ENCODE assay signal across 9 cellular contexts in the genomic region with DNA sequence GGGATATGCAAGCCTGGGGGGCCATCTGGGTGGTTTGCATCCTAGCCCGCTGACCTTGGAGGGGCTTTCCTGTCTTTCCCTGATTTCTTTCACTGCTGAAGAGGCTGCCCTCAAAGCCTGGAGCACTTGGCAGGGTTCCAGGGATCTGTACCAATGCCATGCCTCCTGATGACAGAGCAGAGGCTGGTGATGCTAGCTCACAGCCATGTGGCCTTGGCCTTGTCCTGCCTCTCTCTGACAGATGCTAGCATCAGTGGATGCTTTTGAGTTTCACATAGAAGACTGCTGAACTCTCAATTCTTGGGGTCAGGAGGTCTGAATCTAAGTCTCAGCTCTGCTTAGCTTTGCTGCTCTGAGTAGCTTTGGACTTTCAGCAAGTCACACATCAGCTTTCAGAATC. TPM values are rescaled to one million over a fixed set of nuclear protein-coding genes. Genes with fewer than 3 reads are reported as not detected.
DNase-seq lines count a peak whose midpoint lies in the region; ATAC-seq, FAIRE-seq and TF ChIP-seq lines count a peak whose summit lies in the region.
"Had no signal": no experiment of that assay in that cellular context is flagged by ENCODE, and none has a peak within 500 bp of the region (broad histone marks: within the 10 kb centered on the region; RNA-seq: fewer than 3 reads in every experiment).

No MANE protein-coding gene starts in this region.

- peaks cover 0 to 2% of the 10 kb centered on the region in 2 donors for H3K4me1 ChIP-seq in lung (ENCODE audit: control insufficient read depth in 2 of 2, insufficient read depth in 2 of 2, low read length in 2 of 2)
- H3K4me1 ChIP-seq in kidney (ENCODE audit: control insufficient read depth in 1 of 2, insufficient read depth in 1 of 2, low read depth in 1 of 2, low read length in 2 of 2), result peaks cover 4 to 5% of the 10 kb centered on the region in 2 donors

- H3K9ac ChIP-seq in kidney (ENCODE audit: low read length in 2 of 2), result no peak overlapping the region

- peak overlapping the region in 1 of 2 donors; percentile 64 for H3K27ac ChIP-seq in lung (ENCODE audit: low read depth in 1 of 2, low read length in 1 of 2)
- H3K27ac ChIP-seq in kidney (ENCODE audit: low read depth in 2 of 2, low read length in 2 of 2), result no peak overlapping the region

- ATAC-seq in HG02885 (IDR thresholded peaks at IDR 0.05; ENCODE audit: poor library complexity, unreplicated experiment) (peak; percentile 25), lung (ENCODE audit: insufficient read depth, low FRiP score) (no peak)

- H3K4me3 ChIP-seq in lung, result no peak overlapping the region
- H3K4me3 ChIP-seq in kidney (ENCODE audit: low read length in 2 of 2), result no peak overlapping the region

- H3K9me3 ChIP-seq in lung (ENCODE audit: control insufficient read depth in 2 of 2, insufficient read depth in 1 of 2, low read length in 1 of 2) (no peaks in the 10 kb centered on the region), kidney (ENCODE audit: control insufficient read depth in 1 of 2, low read length in 2 of 2) (no peaks in the 10 kb centered on the region)

- H3K36me3 ChIP-seq in lung (ENCODE audit: control insufficient read depth in 2 of 2, insufficient read depth in 2 of 2, low read length in 2 of 2) (no peaks in the 10 kb centered on the region), kidney (ENCODE audit: control insufficient read depth in 1 of 2, insufficient read depth in 2 of 2, low read length in 2 of 2) (no peaks in the 10 kb centered on the region)

- 88 to 100% methylated on average over 1 of the region's 1 CpG for WGBS in lung, 2 donors

- FAIRE-seq in kidney (lab: Jason Lieb, UNC), result no peak
- FAIRE-seq: TTC549 had no signal

- H3K27me3 ChIP-seq in lung (ENCODE audit: control insufficient read depth, insufficient read depth), result no peaks in the 10 kb centered on the region

- TF ChIP-seq CTCF in lung (IDR thresholded peaks at IDR 0.05; ENCODE audit: control extremely low read depth, extremely low read depth) (no peak), kidney (IDR thresholded peaks at IDR 0.05; ENCODE audit: borderline replicate concordance, extremely low read depth, insufficient read depth) (no peak)

- intact Hi-C loops in kidney (cut with DNase I), result no loop called here

- peak; percentile 24 for DNase-seq in activated CD4-positive, alpha-beta T cell treated with anti-CD3 and anti-CD28 coated beads for 48 hours
- no peak for DNase-seq in activated CD4-positive, alpha-beta T cell treated with anti-CD3 and anti-CD28 coated beads, Interleukin-2, amount 50 U/mL, for 1 hour
- DNase-seq in SHP77 treated with DMSO at 0.1 percent for 48 hours (lab: John Stamatoyannopoulos, UW) (peak; percentile 21), lung (ENCODE audit: low spot score) (peak; percentile 35), SK-N-DZ (ENCODE audit: low spot score) (no peak), kidney (no peak), activated gamma-delta T cell (lab: John Stamatoyannopoulos, UW) (no peak)

RNA-seq across cellular contexts. Expression of a gene that starts 21.9 kb away (rescaled TPM):
- total RNA-seq in lung (10 to 100 TPM; 50.7 to 54.7 TPM), kidney (56.5 TPM)
- polyA plus RNA-seq in lung (10 to 100 TPM in 1 of 2 donors, 1 to 10 TPM in 1; 8.9 to 11.5 TPM), kidney (ENCODE audit: insufficient read depth, low read depth, low replicate concordance) (5.9 TPM)
- 0.13 TPM in 1 of 2 replicates, not detected in the other for polyA plus RNA-seq in SK-N-DZ (2014; cell fraction: cytosol; rRNA removed)
- not detected in 2 replicates for polyA plus RNA-seq in SK-N-DZ (2014; cell fraction: nucleus; rRNA removed)

Comparison
In these comparisons a context has a peak if more than half of its experiments do, and no peak if none do; other contexts are left out.
1. DNase-seq: peak in activated CD4-positive, alpha-beta T cell treated with anti-CD3 and anti-CD28 coated beads for 48 hours (single experiment), SHP77 treated with DMSO at 0.1 percent for 48 hours (single experiment) and lung (single experiment); none in activated CD4-positive, alpha-beta T cell treated with anti-CD3 and anti-CD28 coated beads, Interleukin-2, amount 50 U/mL, for 1 hour (single experiment), SK-N-DZ (single experiment), kidney (single experiment) and activated gamma-delta T cell (single experiment).